Comparison of ENCODE assay signal across 20 cellular contexts in the genomic region with DNA sequence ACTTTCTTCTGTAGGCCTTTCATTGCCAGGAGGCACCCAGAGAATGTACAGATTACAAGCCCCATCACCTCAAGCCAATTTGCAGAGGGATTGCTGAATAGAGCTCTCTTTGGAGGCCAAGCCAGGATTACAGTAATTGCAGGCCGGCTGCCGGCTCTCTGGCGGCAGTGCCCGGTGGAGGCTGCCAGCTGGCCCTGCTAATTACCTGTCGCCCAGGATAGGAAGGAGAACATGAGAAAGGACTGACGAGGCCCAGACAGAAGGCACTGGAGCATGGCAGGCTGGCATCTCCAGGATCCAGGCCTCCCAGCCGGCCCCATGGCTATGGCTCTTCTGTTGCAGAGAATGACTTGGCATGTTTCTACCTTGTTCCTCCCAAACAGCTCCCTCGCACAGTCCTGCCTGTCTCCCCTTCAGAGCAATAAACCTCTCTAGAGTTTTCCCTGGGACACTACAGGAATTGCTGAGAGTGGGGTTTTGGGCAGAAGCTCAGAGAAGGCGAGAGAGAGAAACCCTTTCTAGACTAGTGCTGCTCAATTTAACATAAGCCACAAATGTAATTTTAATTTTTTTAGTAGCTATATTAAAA.
DNase-seq lines count a peak whose midpoint lies in the region; ATAC-seq, FAIRE-seq and TF ChIP-seq lines count a peak whose summit lies in the region.
"Had no signal": no experiment of that assay in that cellular context is flagged by ENCODE, and none has a peak within 500 bp of the region (broad histone marks: within the 10 kb centered on the region; RNA-seq: fewer than 3 reads in every experiment).

No MANE protein-coding gene starts in this region.

- no peak overlapping the region; the same call in 1 of the 2 replicates for H2AFZ ChIP-seq in K562 (ENCODE audit: low read depth, low read length)

- 66% methylated on average over 8 of the region's 9 CpGs for WGBS in K562 (ENCODE audit: insufficient coverage, low coverage, missing lambda C conversion rate)

- 0 out of 4 replicates have a peak overlapping the region, but pooled peaks of 1 of the 2 experiments have one; percentile 10 for H3K9ac ChIP-seq in K562 (ENCODE audit: insufficient read depth in 1 of 2, low read depth in 2 of 2, low read length in 2 of 2)
- no peak overlapping the region for H3K9ac ChIP-seq in muscle layer of colon (ENCODE audit: low read length)
- H3K9ac ChIP-seq: BLaER1 had no signal

- H3K4me2 ChIP-seq in K562 (ENCODE audit: insufficient read depth, low read length): no peak overlapping the region
- H3K4me2 ChIP-seq: BLaER1 had no signal

- BruUV-seq in K562 (replicated peaks; lab: Mats Ljungman, UMichigan): no TSS peak

- no peak for TF ChIP-seq RAD21 in K562 (CRISPR knock-in tag; conservative IDR thresholded peaks at IDR 0.05 in 1 of 2, IDR thresholded peaks at IDR 0.05 in 1 of 2)

- in situ Hi-C loops in K562 (cut with MboI): no loop called here

- no peak for TF ChIP-seq POLR2A in K562 (conservative IDR thresholded peaks at IDR 0.05)

- intact Hi-C loops in K562 (cut with micrococcal nuclease): no loop called here

- H3K27ac ChIP-seq in K562 (ENCODE audit: extremely low read depth, low read depth, low read length) (no peak overlapping the region), muscle layer of colon (ENCODE audit: low read depth, low read length) (peak overlapping the region; percentile 52)
- H3K27ac ChIP-seq: ascending aorta, BLaER1, RWPE1 had no signal

- no peaks in the 10 kb centered on the region for H3K27me3 ChIP-seq in MG63
- H3K27me3 ChIP-seq in K562 (ENCODE audit: control insufficient read depth in 2 of 2, insufficient read depth in 2 of 2, low read length in 2 of 2): no peaks in the 10 kb centered on the region
- no peaks in the 10 kb centered on the region for H3K27me3 ChIP-seq in muscle layer of colon (ENCODE audit: control insufficient read depth in 1 of 2, insufficient read depth in 2 of 2, low read length in 2 of 2)
- H3K27me3 ChIP-seq: ascending aorta, BLaER1 had no signal

- no peaks in the 10 kb centered on the region for H3K27me3 Mint-ChIP-seq in activated CD8-positive, alpha-beta memory T cell treated with anti-CD3 and anti-CD28 coated beads, Interleukin-2, amount 10 ng/mL, durations not matched to agents 7 days and 5 days

- CTCF ChIA-PET in K562 (lab: Yijun Ruan, JAX; ENCODE audit: low intra/inter-chr PET ratio): no interaction called here
- CTCF ChIA-PET in activated CD8-positive, alpha-beta memory T cell treated with anti-CD3 and anti-CD28 coated beads, Interleukin-2, amount 10 ng/mL, durations not matched to agents 7 days and 5 days (lab: Charles Lee): no interaction called here

- no peaks in the 10 kb centered on the region for H3K9me3 Mint-ChIP-seq in activated CD8-positive, alpha-beta memory T cell treated with anti-CD3 and anti-CD28 coated beads, Interleukin-2, amount 10 ng/mL, durations not matched to agents 7 days and 5 days (ENCODE audit: low read depth)
- H3K9me3 Mint-ChIP-seq: natural killer cell treated with Interleukin-12 subunit alpha and Interleukin-12 subunit beta and Interleukin-15 and Interleukin-18, amount 100 ng/mL, for 72 hours had no signal

- H3K9me3 ChIP-seq in MG63 (no peaks in the 10 kb centered on the region), K562 (replicated peaks; ENCODE audit: control insufficient read depth, insufficient read depth, low read depth, low read length) (no peaks in the 10 kb centered on the region), muscle layer of colon (ENCODE audit: low read length) (no peaks in the 10 kb centered on the region)
- H3K9me3 ChIP-seq: ascending aorta had no signal

- no peaks in the 10 kb centered on the region for H3K79me2 ChIP-seq in K562 (ENCODE audit: control insufficient read depth, insufficient read depth, low read length)

- H3K9me1 ChIP-seq in K562 (ENCODE audit: control insufficient read depth, insufficient read depth, low read length): no peaks in the 10 kb centered on the region

- no peaks in the 10 kb centered on the region for H3K36me3 Mint-ChIP-seq in activated CD8-positive, alpha-beta memory T cell treated with anti-CD3 and anti-CD28 coated beads, Interleukin-2, amount 10 ng/mL, durations not matched to agents 7 days and 5 days
- H3K36me3 Mint-ChIP-seq: natural killer cell treated with Interleukin-12 subunit alpha and Interleukin-12 subunit beta and Interleukin-15 and Interleukin-18, amount 100 ng/mL, for 72 hours had no signal

- POLR2A ChIA-PET in K562 (lab: Yijun Ruan, JAX): interaction anchor here (0.8 to 1.2 kb wide), 2 partner anchors 11 to 17 kb away, joined by 4 read pairs; no protein-coding TSS in a partner anchor

- no peaks in the 10 kb centered on the region for H4K20me1 ChIP-seq in K562 (replicated peaks; ENCODE audit: control insufficient read depth, insufficient read depth, low read length)
- H4K20me1 ChIP-seq: BLaER1 had no signal

- no peak for FAIRE-seq in K562 (lab: Jason Lieb, UNC)

- TF ChIP-seq CTCF in K562 (IDR thresholded peaks at IDR 0.05 in 2 of 3, conservative IDR thresholded peaks at IDR 0.05 in 1 of 3; ENCODE audit: insufficient read depth in 2 of 3, low read depth in 1 of 3, low read length in 3 of 3): no peak

- no peaks in the 10 kb centered on the region for H3K4me1 Mint-ChIP-seq in activated CD8-positive, alpha-beta memory T cell treated with anti-CD3 and anti-CD28 coated beads, Interleukin-2, amount 10 ng/mL, durations not matched to agents 7 days and 5 days

- H3K4me3 ChIP-seq in MG63 (no peak overlapping the region), K562 (no peak overlapping the region), muscle layer of colon (ENCODE audit: low read depth in 1 of 2, low read length in 2 of 2) (no peak overlapping the region)
- H3K4me3 ChIP-seq: ascending aorta, BLaER1 had no signal

- H3K4me1 ChIP-seq in K562 (replicated peaks in 1 of 2; ENCODE audit: control insufficient read depth in 2 of 2, insufficient read depth in 2 of 2, low read length in 2 of 2) (peaks cover 0 to 4% of the 10 kb centered on the region in 2 experiments; a peak in 2 of 5 replicates), muscle layer of colon (ENCODE audit: insufficient read depth, low read length) (peaks cover 10% of the 10 kb centered on the region)
- H3K4me1 ChIP-seq: ascending aorta, BLaER1 had no signal

- no peak overlapping the region for H3K27ac Mint-ChIP-seq in activated CD8-positive, alpha-beta memory T cell treated with anti-CD3 and anti-CD28 coated beads, Interleukin-2, amount 10 ng/mL, durations not matched to agents 7 days and 5 days
- H3K27ac Mint-ChIP-seq: natural killer cell treated with Interleukin-12 subunit alpha and Interleukin-12 subunit beta and Interleukin-15 and Interleukin-18, amount 100 ng/mL, for 72 hours; stimulated activated naive CD8-positive, alpha-beta T cell treated with anti-CD3 and anti-CD28 coated beads, Interleukin-15, Interleukin-2, amounts not matched to agents 100 ng/mL and 50 ng/mL, for 24 hours; T-helper 1 cell treated with Interleukin-12 subunit alpha and Interleukin-12 subunit beta and Interleukin-4 antibody, amounts not matched to agents 30 μg/mL and 1 μg/mL, for 36 hours had no signal

- peak; percentile 14 for DNase-seq in MG63
- peak; percentile 60 for DNase-seq in NCI-H2171 treated with DMSO at 0.1 percent for 48 hours (lab: John Stamatoyannopoulos, UW)
- no peak for DNase-seq in K562 (ENCODE audit: extremely low read depth in 1 of 4, low spot score in 3 of 4)
- DNase-seq in NCI-H345 (lab: John Stamatoyannopoulos, UW): no peak
- no peak for DNase-seq in activated CD8-positive, alpha-beta memory T cell treated with anti-CD3 and anti-CD28 coated beads, Interleukin-2, amount 10 ng/mL, durations not matched to agents 7 days and 5 days
- DNase-seq: activated CD4-positive, alpha-beta T cell treated with anti-CD3 and anti-CD28 coated beads for 1 hour; activated CD8-positive, alpha-beta memory T cell treated with anti-CD3 and anti-CD28 coated beads, Interleukin-2, amount 50 U/mL, for 4 hours; activated gamma-delta T cell treated with Interleukin-2 at 50 U/mL for 16 hours; cortex of kidney; foreskin melanocyte; NCI-H748 treated with DMSO at 0.1 percent for 48 hours had no signal

- H3K36me3 ChIP-seq in MG63 (no peaks in the 10 kb centered on the region), K562 (ENCODE audit: control insufficient read depth, insufficient read depth, low read length) (no peaks in the 10 kb centered on the region), muscle layer of colon (ENCODE audit: insufficient read depth, low read length) (no peaks in the 10 kb centered on the region)
- H3K36me3 ChIP-seq: ascending aorta, BLaER1 had no signal

- TF ChIP-seq EP300 in K562 (IDR thresholded peaks at IDR 0.05; ENCODE audit: low read length): no peak

- peak; percentile 71 for ATAC-seq in K562
- no peak for ATAC-seq in HG03139 (IDR thresholded peaks at IDR 0.05; ENCODE audit: unreplicated experiment)
- no peak for ATAC-seq in GM21786 (IDR thresholded peaks at IDR 0.05; ENCODE audit: unreplicated experiment)
- no peak for ATAC-seq in activated CD8-positive, alpha-beta memory T cell treated with anti-CD3 and anti-CD28 coated beads, Interleukin-2, amount 10 ng/mL, durations not matched to agents 7 days and 5 days
- ATAC-seq: natural killer cell treated with Interleukin-12 subunit alpha and Interleukin-12 subunit beta and Interleukin-15 and Interleukin-18, amount 100 ng/mL, for 72 hours had no signal

- no peak overlapping the region for H3K4me3 Mint-ChIP-seq in activated CD8-positive, alpha-beta memory T cell treated with anti-CD3 and anti-CD28 coated beads, Interleukin-2, amount 10 ng/mL, durations not matched to agents 7 days and 5 days
- H3K4me3 Mint-ChIP-seq: natural killer cell treated with Interleukin-12 subunit alpha and Interleukin-12 subunit beta and Interleukin-15 and Interleukin-18, amount 100 ng/mL, for 72 hours; stimulated activated naive CD8-positive, alpha-beta T cell treated with anti-CD3 and anti-CD28 coated beads, Interleukin-15, Interleukin-2, amounts not matched to agents 100 ng/mL and 50 ng/mL, for 24 hours; T-helper 1 cell treated with Interleukin-12 subunit alpha and Interleukin-12 subunit beta and Interleukin-4 antibody, amounts not matched to agents 30 μg/mL and 1 μg/mL, for 36 hours had no signal

TF ChIP-seq in K562, 482 proteins besides CTCF, POLR2A, EP300 and RAD21 (continues in another document):
- TF ChIP-seq MAFF (IDR thresholded peaks at IDR 0.05; ENCODE audit: low read length): peak; percentile 18; the same call in 1 of the 2 replicates
- peak; percentile 73; the same call in 1 of the 2 replicates for TF ChIP-seq MAFG (tag; conservative IDR thresholded peaks at IDR 0.05)
- TF ChIP-seq ZNF316 (IDR thresholded peaks at IDR 0.05): peak; percentile 55
- peak; percentile 83 for TF ChIP-seq NFE2 (IDR thresholded peaks at IDR 0.05; ENCODE audit: low read depth)
- TF ChIP-seq MCM5 (IDR thresholded peaks at IDR 0.05; ENCODE audit: low read depth): no peak
- peak; percentile 63; the same call in 1 of the 2 replicates for TF ChIP-seq C11orf30 (IDR thresholded peaks at IDR 0.05; ENCODE audit: low read depth)
- TF ChIP-seq ZNF174 (CRISPR knock-in tag; IDR thresholded peaks at IDR 0.05): no peak
- no peak for TF ChIP-seq PCBP2 (IDR thresholded peaks at IDR 0.05; ENCODE audit: low read depth, low read length, poor library complexity, severe bottlenecking)

Comparison
In these comparisons a context has a peak if more than half of its experiments do, and no peak if none do; other contexts are left out.
1. DNase-seq: peak in MG63 (single experiment) and NCI-H2171 treated with DMSO at 0.1 percent for 48 hours (single experiment); none in K562 (0 of 4), NCI-H345 (single experiment) and activated CD8-positive, alpha-beta memory T cell treated with anti-CD3 and anti-CD28 coated beads, Interleukin-2, amount 10 ng/mL, durations not matched to agents 7 days and 5 days (single experiment).